Comparison of ENCODE assay signal across 9 cellular contexts in genomic region chr16:85370881-85371651, GRCh38.
DNase-seq lines count a peak whose midpoint lies in the region; ATAC-seq and TF ChIP-seq lines count a peak whose summit lies in the region.
"Had no signal": no experiment of that assay in that cellular context is flagged by ENCODE, and none has a peak within 500 bp of the region (broad histone marks: within the 10 kb centered on the region; RNA-seq: fewer than 3 reads in every experiment).

No MANE protein-coding gene starts in this region.

- no peaks in the 10 kb centered on the region for H3K36me3 ChIP-seq in tibial nerve

- H3K27me3 ChIP-seq in tibial nerve (no peaks in the 10 kb centered on the region), dorsolateral prefrontal cortex (peaks cover 0 to 1% (median 0%) of the 10 kb centered on the region in 45 donors)

- 38 to 50% methylated on average over 15 to 28 of the region's 28 CpGs for WGBS in tibial nerve, 2 donors

- peaks cover 5% of the 10 kb centered on the region for H3K36me3 Mint-ChIP-seq in MCF 10A (ENCODE audit: insufficient read depth, unreplicated experiment)

- peak overlapping the region; percentile 1 to 43 (median 23) for H3K4me3 ChIP-seq in tibial nerve
- H3K4me3 ChIP-seq in dorsolateral prefrontal cortex, result no peak overlapping the region

- no peaks in the 10 kb centered on the region for H3K27me3 Mint-ChIP-seq in MCF 10A (ENCODE audit: insufficient read depth, unreplicated experiment)

- TF ChIP-seq EP300 in tibial nerve (IDR thresholded peaks at IDR 0.05), result peak in 1 of 2 donors; percentile 82

- H3K9me3 ChIP-seq in tibial nerve, result no peaks in the 10 kb centered on the region

- DNase-seq in HUDEP-2 (lab: John Stamatoyannopoulos, UW; ENCODE audit: unreplicated experiment in 76 of 76) (peak in 73 of 76 experiments; percentile 31 to 93 (median 85)), MCF 10A (ENCODE audit: unreplicated experiment) (peak; percentile 80), medulla oblongata (ENCODE audit: extremely low spot score) (peak; percentile 59), tibial nerve (ENCODE audit: low spot score in 2 of 2) (peak; percentile 31 to 46), dorsolateral prefrontal cortex (no peak)
- DNase-seq: activated T-cell treated with anti-CD3 and anti-CD28 coated beads, Interleukin-2, amount 50 U/mL, for 4 hours; islet precursor cell had no signal

- POLR2A ChIA-PET in MCF 10A (lab: Yijun Ruan, JAX), result interaction anchor here (0.6 to 5.0 kb wide), 9 partner anchors 11 to 661 kb away, joined by 3 to 30 read pairs (median 4); partner anchors contain the start of gene GSE1

- TF ChIP-seq CTCF in MCF 10A (IDR thresholded peaks at IDR 0.05; ENCODE audit: unreplicated experiment) (no peak), tibial nerve (IDR thresholded peaks at IDR 0.05) (peak in 2 of 5 experiments; percentile 10 to 50), dorsolateral prefrontal cortex (IDR thresholded peaks at IDR 0.05 in 54 of 56, conservative IDR thresholded peaks at IDR 0.05 in 2 of 56; ENCODE audit: low read depth in 1 of 56, partially characterized antibody in 56 of 56) (no peak)

- peaks cover 0 to 97% (median 30%) of the 10 kb centered on the region in 4 donors for H3K4me1 ChIP-seq in tibial nerve

- peak in 1 of 2 donors; percentile 34 for TF ChIP-seq POLR2A in tibial nerve (IDR thresholded peaks at IDR 0.05)

- ATAC-seq in GM21390 (IDR thresholded peaks at IDR 0.05; ENCODE audit: unreplicated experiment), result no peak
- no peak for ATAC-seq in GM21423 (IDR thresholded peaks at IDR 0.05; ENCODE audit: unreplicated experiment)
- ATAC-seq: activated T-cell treated with anti-CD3 and anti-CD28 coated beads, Interleukin-2, amount 50 U/mL, for 4 hours had no signal

- H3K27ac ChIP-seq in tibial nerve, result peak overlapping the region; percentile 71 to 89 (median 86)
- H3K27ac ChIP-seq in dorsolateral prefrontal cortex, result no peak overlapping the region

- no TSS peak for BruUV-seq in MCF 10A (replicated peaks; lab: Mats Ljungman, UMichigan)

- CTCF ChIA-PET in MCF 10A (lab: Yijun Ruan, JAX), result interaction anchor here (0.5 to 7.4 kb wide), 16 partner anchors 12 to 259 kb away, joined by 3 to 50 read pairs (median 4); no protein-coding TSS in a partner anchor

- intact Hi-C loops in MCF 10A (cut with micrococcal nuclease), result loop anchor here (1.0 to 2.0 kb wide), 4 partner anchors 25 to 239 kb away; no protein-coding TSS in a partner anchor
- intact Hi-C loops in dorsolateral prefrontal cortex (cut with DNase I), result no loop called here

- peak overlapping the region; percentile 60 for H3K4me3 Mint-ChIP-seq in MCF 10A (ENCODE audit: unreplicated experiment)
- H3K4me3 Mint-ChIP-seq: activated T-cell treated with anti-CD3 and anti-CD28 coated beads, Interleukin-2, amount 50 U/mL, for 4 hours had no signal

- no peak overlapping the region for H3K27ac Mint-ChIP-seq in MCF 10A (ENCODE audit: low read depth, unreplicated experiment)

- no peaks in the 10 kb centered on the region for H3K9me3 Mint-ChIP-seq in MCF 10A (ENCODE audit: unreplicated experiment)
- H3K9me3 Mint-ChIP-seq: activated T-cell treated with anti-CD3 and anti-CD28 coated beads, Interleukin-2, amount 50 U/mL, for 4 hours had no signal

- peaks cover 60% of the 10 kb centered on the region for H3K4me1 Mint-ChIP-seq in MCF 10A (ENCODE audit: insufficient read depth, unreplicated experiment)

Comparison
In these comparisons a context has a peak if more than half of its experiments do, and no peak if none do; other contexts are left out.
1. DNase-seq: peak in HUDEP-2 (73 of 76), MCF 10A (single experiment), medulla oblongata (single experiment) and tibial nerve (2 of 2); none in dorsolateral prefrontal cortex (0 of 10).
2. H3K27ac ChIP-seq: peak in tibial nerve (4 of 4); none in dorsolateral prefrontal cortex (0 of 59).
3. H3K4me3 ChIP-seq: peak in tibial nerve (4 of 4); none in dorsolateral prefrontal cortex (0 of 59).